ENCODE assay signal across 8 cellular contexts in the genomic region with DNA sequence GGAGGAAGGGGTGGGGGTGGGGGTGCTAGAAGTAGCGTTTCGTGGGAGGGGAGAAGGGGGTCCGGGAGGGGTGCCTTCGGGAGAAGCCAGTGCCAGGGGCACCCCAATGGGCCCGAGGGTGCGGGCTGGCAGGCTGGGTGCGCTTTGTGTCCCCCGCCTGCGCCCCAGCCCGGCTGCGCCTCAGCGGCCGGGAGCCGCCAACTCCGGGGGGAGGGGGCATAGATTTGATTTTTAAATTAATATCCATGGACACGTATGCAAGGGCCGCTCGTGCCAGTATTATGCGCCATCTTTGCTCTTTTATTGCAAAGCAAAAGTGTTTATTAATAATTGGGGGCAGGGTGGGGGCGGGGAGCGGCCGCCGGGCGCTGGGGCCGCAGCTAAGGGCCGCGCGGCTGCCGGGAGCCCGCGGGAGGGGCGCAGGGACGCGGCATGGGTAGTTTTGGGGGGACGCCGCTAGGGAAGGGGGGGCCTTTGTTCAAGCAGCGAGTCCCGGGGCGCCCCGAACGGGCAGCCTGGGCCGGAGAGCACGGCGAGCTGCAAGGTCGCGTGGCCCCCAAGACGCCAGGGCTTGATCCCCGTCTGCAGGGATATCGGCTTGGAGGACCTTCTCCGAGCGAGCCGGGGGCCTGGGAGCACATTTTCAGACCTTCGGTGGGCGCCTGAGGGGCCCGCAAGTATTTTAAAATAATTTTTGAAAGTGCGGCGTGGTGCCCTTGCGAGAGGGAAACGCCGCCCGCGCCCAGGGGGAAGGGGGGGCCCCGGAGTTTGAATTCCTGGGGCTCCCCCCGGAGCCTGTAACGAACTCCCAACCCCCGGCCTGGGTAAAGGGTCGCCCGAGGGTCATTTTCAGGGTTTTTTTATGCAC.
DNase-seq lines count a peak whose midpoint lies in the region; ATAC-seq, FAIRE-seq and TF ChIP-seq lines count a peak whose summit lies in the region.

No MANE protein-coding gene starts in this region.

- DNase-seq in stimulated activated CD4-positive, alpha-beta T cell treated with anti-CD3 and anti-CD28 coated beads, Interleukin-4, amount 100 ng/mL, for 1 hour = peak; percentile 32
- no peak for DNase-seq in stimulated activated CD4-positive, alpha-beta T cell treated with anti-CD3 and anti-CD28 coated beads, Interleukin-4, amount 100 ng/mL, for 4 hours
- DNase-seq in cardiac fibroblast (ENCODE audit: low read depth in 2 of 2) (peak; percentile 29 to 43), hepatic stellate cell (ENCODE audit: low spot score) (no peak), urothelium cell line (ENCODE audit: low spot score) (no peak)
- DNase-seq in stimulated activated CD4-positive, alpha-beta T cell treated with anti-CD3 and anti-CD28 coated beads, Interleukin-15, amount 100 ng/mL, for 24 hours = no peak

- TF ChIP-seq CTCF in cardiac fibroblast (IDR thresholded peaks at IDR 0.05; ENCODE audit: low read depth, low read length) = no peak

- H3K27me3 ChIP-seq in mucosa of stomach (ENCODE audit: control insufficient read depth, insufficient read depth, low read length) = peaks cover 13% of the 10 kb centered on the region

- H3K4me3 ChIP-seq in cardiac fibroblast (replicated peaks in 1 of 2; ENCODE audit: low read depth in 2 of 2, low read length in 2 of 2) = peak overlapping the region; percentile 85 to 98
- peak overlapping the region; percentile 58 for H3K4me3 ChIP-seq in mucosa of stomach (ENCODE audit: low read length)

- FAIRE-seq in urothelium cell line (lab: Jason Lieb, UNC) = no peak

- no peaks in the 10 kb centered on the region for H3K9me3 ChIP-seq in mucosa of stomach (ENCODE audit: control insufficient read depth, low read length)

- ATAC-seq in GM21367 (IDR thresholded peaks at IDR 0.05; ENCODE audit: unreplicated experiment) = no peak

- H3K36me3 ChIP-seq in mucosa of stomach (ENCODE audit: control insufficient read depth, insufficient read depth, low read length) = peaks cover 12% of the 10 kb centered on the region

- peak overlapping the region; percentile 82 for H3K9ac ChIP-seq in mucosa of stomach (ENCODE audit: low read length)

- H3K4me1 ChIP-seq in mucosa of stomach (ENCODE audit: control insufficient read depth, insufficient read depth, low read length) = peaks cover 48% of the 10 kb centered on the region

Comparison
In these comparisons a context has a peak if more than half of its experiments do, and no peak if none do; other contexts are left out.
1. DNase-seq: peak in stimulated activated CD4-positive, alpha-beta T cell treated with anti-CD3 and anti-CD28 coated beads, Interleukin-4, amount 100 ng/mL, for 1 hour (single experiment) and cardiac fibroblast (2 of 2); none in stimulated activated CD4-positive, alpha-beta T cell treated with anti-CD3 and anti-CD28 coated beads, Interleukin-4, amount 100 ng/mL, for 4 hours (0 of 2), hepatic stellate cell (single experiment), urothelium cell line (single experiment) and stimulated activated CD4-positive, alpha-beta T cell treated with anti-CD3 and anti-CD28 coated beads, Interleukin-15, amount 100 ng/mL, for 24 hours (single experiment).